In the genomic region with DNA sequence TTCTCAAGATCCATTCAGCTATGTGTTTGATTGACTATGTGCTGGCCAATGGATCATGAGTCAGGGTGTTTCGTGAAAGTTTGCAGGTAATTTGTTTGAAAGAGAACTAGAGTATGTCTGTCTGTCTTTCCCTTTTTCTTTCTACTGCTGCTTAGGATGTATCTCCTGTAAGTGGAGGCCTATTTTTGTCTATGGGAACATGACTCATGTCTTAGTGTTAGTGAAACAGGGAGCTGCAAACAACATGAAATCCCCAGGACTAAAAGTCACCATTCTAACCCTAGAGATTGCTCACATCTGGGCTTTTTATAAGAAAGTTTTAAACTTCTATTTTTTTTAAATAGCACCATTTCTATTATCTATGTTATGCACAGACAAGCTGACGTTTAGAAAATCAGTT, we compare ENCODE assay signal across 20 cellular contexts.
DNase-seq lines count a peak whose midpoint lies in the region; ATAC-seq and TF ChIP-seq lines count a peak whose summit lies in the region.
"Had no signal": no experiment of that assay in that cellular context is flagged by ENCODE, and none has a peak within 500 bp of the region (broad histone marks: within the 10 kb centered on the region; RNA-seq: fewer than 3 reads in every experiment).

No MANE protein-coding gene starts in this region.

- H3K36me3 ChIP-seq in endodermal cell (ENCODE audit: control insufficient read depth, insufficient read depth, low read length) = no peaks in the 10 kb centered on the region
- H3K36me3 ChIP-seq in tibial nerve = no peaks in the 10 kb centered on the region
- H3K36me3 ChIP-seq: esophagus squamous epithelium had no signal

- peaks cover 10% of the 10 kb centered on the region for H3K4me1 Mint-ChIP-seq in endodermal cell
- H3K4me1 Mint-ChIP-seq: activated B cell treated with CpG ODN at 0.5 μM for 24 hours; activated T-helper 17 cell treated with anti-CD3 and anti-CD28 coated beads, Interleukin-2, amount 50 U/mL, for 72 hours; nephron had no signal

- no peak overlapping the region for H3K4me3 Mint-ChIP-seq in endodermal cell
- H3K4me3 Mint-ChIP-seq: activated B cell treated with CpG ODN at 0.5 μM for 24 hours; activated T-helper 17 cell treated with anti-CD3 and anti-CD28 coated beads, Interleukin-2, amount 50 U/mL, for 72 hours; dendritic cell treated with granulocyte-macrophage colony-stimulating factor and Interleukin-4, amounts not matched to agents 40 ng/mL and 50 ng/mL, for 4 days; nephron had no signal

- peak; percentile 1 for DNase-seq in RKO (ENCODE audit: low spot score)
- peak; percentile 66 for DNase-seq in epithelial cell of esophagus (ENCODE audit: low read depth)
- DNase-seq in retinal pigment epithelial cell (ENCODE audit: low read depth) = peak; percentile 15
- DNase-seq in NCI-H774 (lab: John Stamatoyannopoulos, UW) = no peak
- DNase-seq in endodermal cell = no peak
- no peak for DNase-seq in tibial nerve (ENCODE audit: low spot score in 2 of 2)
- DNase-seq: activated B cell treated with CpG ODN at 0.5 μM for 24 hours; esophagus squamous epithelium; MM.1S; NCI-H2081; NCI-H526 treated with DMSO at 0.1 percent for 48 hours; stimulated activated CD4-positive, alpha-beta T cell treated with anti-CD3 and anti-CD28 coated beads, Interleukin-1b, Interleukin-23, amount 100 ng/mL, for 48 hours; T-helper 1 cell; testis had no signal

- H3K27me3 ChIP-seq in endodermal cell (ENCODE audit: control insufficient read depth, insufficient read depth, low read length, poor library complexity, severe bottlenecking) (no peaks in the 10 kb centered on the region), tibial nerve (no peaks in the 10 kb centered on the region)
- H3K27me3 ChIP-seq: esophagus squamous epithelium, testis had no signal

- no peaks in the 10 kb centered on the region for H3K36me3 Mint-ChIP-seq in endodermal cell (ENCODE audit: low read depth)

- H3K9ac ChIP-seq in endodermal cell (ENCODE audit: extremely low read depth, low read length, poor library complexity, severe bottlenecking) = no peak overlapping the region

- no peak overlapping the region for H3K27ac ChIP-seq in endodermal cell (ENCODE audit: low read depth, low read length)
- no peak overlapping the region for H3K27ac ChIP-seq in tibial nerve
- H3K27ac ChIP-seq: C4-2B, esophagus squamous epithelium, testis had no signal

- H3K9me3 ChIP-seq in endodermal cell (ENCODE audit: control insufficient read depth, low read length) (no peaks in the 10 kb centered on the region), tibial nerve (no peaks in the 10 kb centered on the region)
- H3K9me3 ChIP-seq: esophagus squamous epithelium, testis had no signal

- no peak overlapping the region for H3K4me3 ChIP-seq in epithelial cell of esophagus (ENCODE audit: low read length)
- no peak overlapping the region for H3K4me3 ChIP-seq in retinal pigment epithelial cell (ENCODE audit: low read length)
- no peak overlapping the region for H3K4me3 ChIP-seq in endodermal cell (ENCODE audit: low read length)
- H3K4me3 ChIP-seq in tibial nerve = no peak overlapping the region
- H3K4me3 ChIP-seq: esophagus squamous epithelium, testis had no signal

- 91% methylated on average over 2 of the region's 2 CpGs; no CpG with 5 or more reads in 1 of the 2 experiments for WGBS in endodermal cell (ENCODE audit: insufficient coverage in 1 of 2, insufficient read length in 1 of 2), 2 experiments
- 70 to 78% methylated on average over 2 of the region's 2 CpGs for WGBS in tibial nerve, 2 donors

- H3K4me1 ChIP-seq in endodermal cell (ENCODE audit: control insufficient read depth, insufficient read depth, low read length) (peaks cover 3% of the 10 kb centered on the region), tibial nerve (no peaks in the 10 kb centered on the region)
- H3K4me1 ChIP-seq: testis had no signal

- ATAC-seq in GM21717 (IDR thresholded peaks at IDR 0.05; ENCODE audit: unreplicated experiment) (peak; percentile 54), HG03039 (IDR thresholded peaks at IDR 0.05; ENCODE audit: unreplicated experiment) (no peak)
- ATAC-seq: activated T-helper 17 cell treated with anti-CD3 and anti-CD28 coated beads, Interleukin-2, amount 50 U/mL, for 72 hours had no signal

- TF ChIP-seq CTCF in epithelial cell of esophagus (IDR thresholded peaks at IDR 0.05; ENCODE audit: insufficient read depth, low read depth, low read length, missing control alignments) (no peak), retinal pigment epithelial cell (conservative IDR thresholded peaks at IDR 0.05; ENCODE audit: low read depth, low read length) (no peak), endodermal cell (conservative IDR thresholded peaks at IDR 0.05) (no peak), tibial nerve (IDR thresholded peaks at IDR 0.05) (no peak)

- TF ChIP-seq POLR2A in tibial nerve (IDR thresholded peaks at IDR 0.05) = no peak

- H3K9me3 Mint-ChIP-seq in endodermal cell = no peaks in the 10 kb centered on the region
- H3K9me3 Mint-ChIP-seq: activated B cell treated with CpG ODN at 0.5 μM for 24 hours, nephron had no signal

- no peak for TF ChIP-seq EP300 in tibial nerve (IDR thresholded peaks at IDR 0.05)

- H3K27me3 Mint-ChIP-seq in endodermal cell (ENCODE audit: insufficient read depth) = no peaks in the 10 kb centered on the region
- H3K27me3 Mint-ChIP-seq: activated B cell treated with CpG ODN at 0.5 μM for 24 hours; dendritic cell treated with granulocyte-macrophage colony-stimulating factor and Interleukin-4, amounts not matched to agents 40 ng/mL and 50 ng/mL, for 4 days had no signal

- H3K27ac Mint-ChIP-seq in endodermal cell = no peak overlapping the region
- H3K27ac Mint-ChIP-seq: activated B cell treated with CpG ODN at 0.5 μM for 24 hours; activated T-helper 17 cell treated with anti-CD3 and anti-CD28 coated beads, Interleukin-2, amount 50 U/mL, for 72 hours; dendritic cell treated with granulocyte-macrophage colony-stimulating factor and Interleukin-4, amounts not matched to agents 40 ng/mL and 50 ng/mL, for 4 days; nephron had no signal

Comparison
In these comparisons a context has a peak if more than half of its experiments do, and no peak if none do; other contexts are left out.
1. DNase-seq: peak in RKO (single experiment), epithelial cell of esophagus (single experiment) and retinal pigment epithelial cell (single experiment); none in NCI-H774 (single experiment), endodermal cell (single experiment) and tibial nerve (0 of 2).